Comparison of ENCODE assay signal across 1 cellular context in genomic region chr2:172471168-172471567, GRCh38.
A peak's percentile ranks its signal among the peaks of the same experiment; 100 is the strongest.
TF ChIP-seq lines count a peak whose summit lies in the region.

No MANE protein-coding gene starts in this region.

TF ChIP-seq in K562, 482 proteins besides CTCF, POLR2A, EP300 and RAD21 (continued from another document):
- TF ChIP-seq SREBF1 (IDR thresholded peaks at IDR 0.05; ENCODE audit: borderline replicate concordance, low read depth, low read length) (no peak), ZNF766 (CRISPR knock-in tag; conservative IDR thresholded peaks at IDR 0.05) (0 out of 2 replicates have a peak, but pooled peaks have one; percentile 64), MXD1 (CRISPR knock-in tag; IDR thresholded peaks at IDR 0.05; ENCODE audit: borderline replicate concordance, poor library complexity, severe bottlenecking) (no peak), MITF (IDR thresholded peaks at IDR 0.05) (no peak), MCM7 (IDR thresholded peaks at IDR 0.05) (no peak), ZBTB43 (CRISPR knock-in tag; IDR thresholded peaks at IDR 0.05) (no peak), CBFA2T3 (IDR thresholded peaks at IDR 0.05) (no peak)
